Comparison of ENCODE assay signal across 8 cellular contexts in the genomic region with DNA sequence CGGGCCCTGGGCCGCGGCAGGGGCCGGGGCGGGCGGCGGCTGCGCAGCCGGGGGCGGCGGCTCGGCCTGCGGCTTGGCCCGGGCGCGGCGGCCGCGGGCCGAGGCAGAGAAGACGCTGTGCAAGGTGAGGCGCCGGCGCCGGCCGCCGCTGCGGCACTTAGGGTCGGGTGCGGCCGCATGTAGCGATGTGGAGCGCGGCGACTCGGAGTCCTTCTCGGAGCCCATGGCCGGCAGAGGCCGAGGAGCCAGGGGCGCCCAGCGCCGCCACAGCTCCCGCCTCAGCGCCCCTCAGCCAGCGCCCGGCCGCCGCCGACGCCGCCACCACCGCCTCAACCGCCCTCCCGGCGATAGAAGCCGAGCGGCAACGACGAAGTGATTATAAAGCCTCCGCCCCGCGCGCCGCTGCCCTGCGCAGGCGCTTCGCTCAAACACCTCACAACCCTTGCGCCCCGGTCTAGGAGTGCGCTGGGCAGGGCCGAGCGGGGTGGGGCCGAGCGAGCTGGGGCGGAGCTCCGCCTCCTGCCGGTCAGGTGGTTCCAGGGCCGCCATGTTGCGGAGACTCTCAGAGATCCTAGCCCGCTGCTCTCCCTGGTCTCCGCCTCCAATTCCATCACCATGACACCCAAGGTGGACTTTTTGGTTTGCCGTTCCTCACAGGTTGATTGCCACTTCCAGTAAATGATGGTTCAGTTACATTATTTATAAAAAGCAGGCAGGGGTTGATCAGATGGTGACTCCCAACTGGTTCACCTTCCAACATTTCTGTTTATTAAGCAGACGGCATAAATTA.
DNase-seq lines count a peak whose midpoint lies in the region; ATAC-seq, FAIRE-seq and TF ChIP-seq lines count a peak whose summit lies in the region.

A gene with protein sequence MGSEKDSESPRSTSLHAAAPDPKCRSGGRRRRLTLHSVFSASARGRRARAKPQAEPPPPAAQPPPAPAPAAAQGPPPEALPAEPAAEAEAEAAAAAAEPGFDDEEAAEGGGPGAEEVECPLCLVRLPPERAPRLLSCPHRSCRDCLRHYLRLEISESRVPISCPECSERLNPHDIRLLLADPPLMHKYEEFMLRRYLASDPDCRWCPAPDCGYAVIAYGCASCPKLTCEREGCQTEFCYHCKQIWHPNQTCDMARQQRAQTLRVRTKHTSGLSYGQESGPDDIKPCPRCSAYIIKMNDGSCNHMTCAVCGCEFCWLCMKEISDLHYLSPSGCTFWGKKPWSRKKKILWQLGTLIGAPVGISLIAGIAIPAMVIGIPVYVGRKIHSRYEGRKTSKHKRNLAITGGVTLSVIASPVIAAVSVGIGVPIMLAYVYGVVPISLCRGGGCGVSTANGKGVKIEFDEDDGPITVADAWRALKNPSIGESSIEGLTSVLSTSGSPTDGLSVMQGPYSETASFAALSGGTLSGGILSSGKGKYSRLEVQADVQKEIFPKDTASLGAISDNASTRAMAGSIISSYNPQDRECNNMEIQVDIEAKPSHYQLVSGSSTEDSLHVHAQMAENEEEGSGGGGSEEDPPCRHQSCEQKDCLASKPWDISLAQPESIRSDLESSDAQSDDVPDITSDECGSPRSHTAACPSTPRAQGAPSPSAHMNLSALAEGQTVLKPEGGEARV (minus strand): TSS at position 349 of the 790 bp plus-strand sequence. CDS start 124 bp downstream, at position 225.

- DNase-seq in AG08395 (ENCODE audit: low spot score) = peak; percentile 98
- peak; percentile 95 for DNase-seq in NCI-H345 treated with DMSO at 0.1 percent for 48 hours (lab: John Stamatoyannopoulos, UW; ENCODE audit: unreplicated experiment)
- DNase-seq in activated CD4-positive, CD25-positive, alpha-beta regulatory T cell (lab: John Stamatoyannopoulos, UW) = peak; percentile 79 to 92 (median 88)
- DNase-seq in central memory CD4-positive, alpha-beta T cell = peak; percentile 92
- peak; percentile 93 for DNase-seq in stimulated activated CD4-positive, alpha-beta T cell treated with anti-CD3 and anti-CD28 coated beads, Interleukin-12 subunit alpha, Interleukin-12 subunit beta, amount 100 ng/mL, for 4 hours

- in situ Hi-C loops in GM18951 (cut with MboI; ENCODE audit: low sequenced_read_pairs, unreplicated experiment) = no loop called here

- peak; percentile 99 for TF ChIP-seq POLR2A in GM18951 (IDR thresholded peaks at IDR 0.05; ENCODE audit: extremely low read depth, insufficient read depth, insufficient read length)

- ATAC-seq in HG03196 (IDR thresholded peaks at IDR 0.05; ENCODE audit: unreplicated experiment) = peak; percentile 77

- FAIRE-seq in islet of Langerhans (lab: Jason Lieb, UNC) = peak; percentile 73

Comparison
In these comparisons a context has a peak if more than half of its experiments do, and no peak if none do; other contexts are left out.
1. Peak in every context shown above with its lines: DNase-seq and ATAC-seq.